Comparison of ENCODE assay signal across 29 cellular contexts in genomic region chr10:11290156-11290890, GRCh38.
DNase-seq lines count a peak whose midpoint lies in the region; ATAC-seq lines count a peak whose summit lies in the region.
"Had no signal": no experiment of that assay in that cellular context is flagged by ENCODE, and none has a peak within 500 bp of the region (broad histone marks: within the 10 kb centered on the region; RNA-seq: fewer than 3 reads in every experiment).

No MANE protein-coding gene starts in this region.

- POLR2A ChIA-PET in CD8-positive, alpha-beta memory T cell (lab: Charles Lee), result interaction anchor here (0.6 kb wide), 1 partner anchor 18 kb away, joined by 3 read pairs; no protein-coding TSS in a partner anchor
- POLR2A ChIA-PET in activated naive CD8-positive, alpha-beta T cell treated with anti-CD3 and anti-CD28 coated beads, Interleukin-2, amount 10 ng/mL, durations not matched to agents 7 days and 5 days (lab: Charles Lee), result no interaction called here
- POLR2A ChIA-PET in naive thymus-derived CD8-positive, alpha-beta T cell (lab: Charles Lee), result no interaction called here

- CTCF ChIA-PET in CD8-positive, alpha-beta memory T cell (lab: Charles Lee), result no interaction called here

- H3K36me3 ChIP-seq in CD4-positive, CD25-positive, alpha-beta regulatory T cell (ENCODE audit: control insufficient read depth, insufficient read depth, low read length), result peaks cover 95% of the 10 kb centered on the region
- peaks cover 75% of the 10 kb centered on the region for H3K36me3 ChIP-seq in CD8-positive, alpha-beta memory T cell (ENCODE audit: insufficient read depth, low read length)
- H3K36me3 ChIP-seq: brain microvascular endothelial cell, MG63, pancreas had no signal

- no peaks in the 10 kb centered on the region for H3K27me3 ChIP-seq in CD4-positive, CD25-positive, alpha-beta regulatory T cell (ENCODE audit: control insufficient read depth, insufficient read depth, low read length)
- H3K27me3 ChIP-seq in CD8-positive, alpha-beta memory T cell (ENCODE audit: insufficient read depth, low read length, poor library complexity, severe bottlenecking), result no peaks in the 10 kb centered on the region
- H3K27me3 ChIP-seq: brain microvascular endothelial cell, esophagus squamous epithelium, hepatocyte, MG63, pancreas, right atrium auricular region, spleen had no signal

- no peak overlapping the region for H3K4me3 ChIP-seq in CD4-positive, CD25-positive, alpha-beta regulatory T cell (ENCODE audit: low read depth, low read length)
- no peak overlapping the region for H3K4me3 ChIP-seq in CD8-positive, alpha-beta memory T cell (ENCODE audit: low read length)
- H3K4me3 ChIP-seq: esophagus squamous epithelium, hepatocyte, MG63, pancreas, right atrium auricular region, spleen had no signal

- DNase-seq in CD4-positive, CD25-positive, alpha-beta regulatory T cell, result no peak
- no peak for DNase-seq in CD8-positive, alpha-beta memory T cell
- no peak for DNase-seq in activated naive CD8-positive, alpha-beta T cell treated with anti-CD3 and anti-CD28 coated beads, Interleukin-2, amount 10 ng/mL, durations not matched to agents 7 days and 5 days
- DNase-seq in naive thymus-derived CD8-positive, alpha-beta T cell, result no peak
- no peak for DNase-seq in middle frontal gyrus (ENCODE audit: extremely low spot score, low spot score)
- DNase-seq in T1000 (lab: John Stamatoyannopoulos, UW), result no peak
- DNase-seq: activated CD4-positive, alpha-beta T cell treated with anti-CD3 and anti-CD28 coated beads, Interleukin-2, amount 50 U/mL, for 1 hour; activated T-cell treated with anti-CD3 and anti-CD28 coated beads, Interleukin-2, amount 50 U/mL, for 48 hours; brain microvascular endothelial cell; DMS 273 treated with DMSO at 0.1 percent for 48 hours; effector CD8-positive, alpha-beta T cell; esophagus squamous epithelium; H7; KBM-7; mesendoderm; MG63; NCI-H1417 treated with DMSO at 0.1 percent for 48 hours; NCI-H2107; NCI-H446 treated with DMSO at 0.1 percent for 48 hours; pancreas; SK-N-SH; spleen; stimulated activated CD4-positive, alpha-beta T cell treated with anti-CD3 and anti-CD28 coated beads, Interleukin-2, amount 100 ng/mL, for 48 hours had no signal

- H3K9me3 Mint-ChIP-seq in CD4-positive, CD25-positive, alpha-beta regulatory T cell, result no peaks in the 10 kb centered on the region
- no peaks in the 10 kb centered on the region for H3K9me3 Mint-ChIP-seq in CD8-positive, alpha-beta memory T cell
- no peaks in the 10 kb centered on the region for H3K9me3 Mint-ChIP-seq in activated naive CD8-positive, alpha-beta T cell treated with anti-CD3 and anti-CD28 coated beads, Interleukin-2, amount 10 ng/mL, durations not matched to agents 7 days and 5 days
- no peaks in the 10 kb centered on the region for H3K9me3 Mint-ChIP-seq in naive thymus-derived CD8-positive, alpha-beta T cell
- H3K9me3 Mint-ChIP-seq: stimulated activated memory B cell treated with anti-CD40 and anti-IgM and Interleukin-4, amounts not matched to agents 10 μg/mL and 1 μg/mL and 100 μg/mL, for 72 hours; T-helper 2 cell treated with Interferon-gamma antibody and Interleukin-4, amounts not matched to agents 5 μg/mL and 100 μg/mL, for 36 hours had no signal

- H3K27me3 Mint-ChIP-seq in CD4-positive, CD25-positive, alpha-beta regulatory T cell, result no peaks in the 10 kb centered on the region
- H3K27me3 Mint-ChIP-seq in CD8-positive, alpha-beta memory T cell, result no peaks in the 10 kb centered on the region
- H3K27me3 Mint-ChIP-seq in activated naive CD8-positive, alpha-beta T cell treated with anti-CD3 and anti-CD28 coated beads, Interleukin-2, amount 10 ng/mL, durations not matched to agents 7 days and 5 days, result no peaks in the 10 kb centered on the region
- no peaks in the 10 kb centered on the region for H3K27me3 Mint-ChIP-seq in naive thymus-derived CD8-positive, alpha-beta T cell
- H3K27me3 Mint-ChIP-seq: stimulated activated memory B cell treated with anti-CD40 and anti-IgM and Interleukin-4, amounts not matched to agents 10 μg/mL and 1 μg/mL and 100 μg/mL, for 72 hours had no signal

- H3K4me1 ChIP-seq in CD4-positive, CD25-positive, alpha-beta regulatory T cell (ENCODE audit: control insufficient read depth, insufficient read depth, low read length, poor library complexity, severe bottlenecking), result no peaks in the 10 kb centered on the region
- no peaks in the 10 kb centered on the region for H3K4me1 ChIP-seq in CD8-positive, alpha-beta memory T cell (ENCODE audit: insufficient read depth, low read length)
- H3K4me1 ChIP-seq: pancreas, right atrium auricular region had no signal

- peaks cover 68% of the 10 kb centered on the region for H3K36me3 Mint-ChIP-seq in CD4-positive, CD25-positive, alpha-beta regulatory T cell
- peaks cover 8 to 92% (median 27%) of the 10 kb centered on the region in 3 donors for H3K36me3 Mint-ChIP-seq in CD8-positive, alpha-beta memory T cell
- H3K36me3 Mint-ChIP-seq in activated naive CD8-positive, alpha-beta T cell treated with anti-CD3 and anti-CD28 coated beads, Interleukin-2, amount 10 ng/mL, durations not matched to agents 7 days and 5 days, result peaks cover 40% of the 10 kb centered on the region
- H3K36me3 Mint-ChIP-seq in naive thymus-derived CD8-positive, alpha-beta T cell, result peaks cover 5 to 86% (median 26%) of the 10 kb centered on the region in 3 donors

- H3K27ac ChIP-seq in CD4-positive, CD25-positive, alpha-beta regulatory T cell (ENCODE audit: insufficient read depth, low read length, poor library complexity, severe bottlenecking), result no peak overlapping the region
- H3K27ac ChIP-seq in CD8-positive, alpha-beta memory T cell (ENCODE audit: low read depth, low read length), result no peak overlapping the region
- H3K27ac ChIP-seq: brain microvascular endothelial cell, esophagus squamous epithelium, hepatocyte, pancreas, right atrium auricular region, spleen, VCaP had no signal

- ATAC-seq in CD4-positive, CD25-positive, alpha-beta regulatory T cell (ENCODE audit: low read depth in 2 of 2), result no peak
- no peak for ATAC-seq in activated naive CD8-positive, alpha-beta T cell treated with anti-CD3 and anti-CD28 coated beads, Interleukin-2, amount 10 ng/mL, durations not matched to agents 7 days and 5 days (ENCODE audit: low read depth)
- no peak for ATAC-seq in naive thymus-derived CD8-positive, alpha-beta T cell
- no peak for ATAC-seq in GM21717 (IDR thresholded peaks at IDR 0.05; ENCODE audit: unreplicated experiment)
- ATAC-seq: pancreas; stimulated activated memory B cell treated with anti-CD40 and anti-IgM and Interleukin-4, amounts not matched to agents 10 μg/mL and 1 μg/mL and 100 μg/mL, for 72 hours had no signal

- peaks cover 10 to 51% (median 30%) of the 10 kb centered on the region in 4 donors for H3K4me1 Mint-ChIP-seq in CD4-positive, CD25-positive, alpha-beta regulatory T cell
- H3K4me1 Mint-ChIP-seq in CD8-positive, alpha-beta memory T cell, result peaks cover 43 to 51% (median 47%) of the 10 kb centered on the region in 3 donors
- peaks cover 7% of the 10 kb centered on the region for H3K4me1 Mint-ChIP-seq in activated naive CD8-positive, alpha-beta T cell treated with anti-CD3 and anti-CD28 coated beads, Interleukin-2, amount 10 ng/mL, durations not matched to agents 7 days and 5 days
- H3K4me1 Mint-ChIP-seq in naive thymus-derived CD8-positive, alpha-beta T cell, result peaks cover 12 to 59% (median 28%) of the 10 kb centered on the region in 4 donors

- H3K4me3 Mint-ChIP-seq in CD4-positive, CD25-positive, alpha-beta regulatory T cell, result no peak overlapping the region
- peak overlapping the region in 1 of 7 donors; percentile 33 for H3K4me3 Mint-ChIP-seq in CD8-positive, alpha-beta memory T cell
- no peak overlapping the region for H3K4me3 Mint-ChIP-seq in activated naive CD8-positive, alpha-beta T cell treated with anti-CD3 and anti-CD28 coated beads, Interleukin-2, amount 10 ng/mL, durations not matched to agents 7 days and 5 days
- H3K4me3 Mint-ChIP-seq in naive thymus-derived CD8-positive, alpha-beta T cell, result peak overlapping the region in 1 of 10 donors; percentile 28
- H3K4me3 Mint-ChIP-seq: stimulated activated memory B cell treated with anti-CD40 and anti-IgM and Interleukin-4, amounts not matched to agents 10 μg/mL and 1 μg/mL and 100 μg/mL, for 72 hours; T-helper 2 cell treated with Interferon-gamma antibody and Interleukin-4, amounts not matched to agents 5 μg/mL and 100 μg/mL, for 36 hours had no signal

- peak overlapping the region in 2 of 3 donors; percentile 79 to 83 for H3K27ac Mint-ChIP-seq in CD4-positive, CD25-positive, alpha-beta regulatory T cell
- peak overlapping the region in 6 of 8 donors; percentile 29 to 95 (median 74) for H3K27ac Mint-ChIP-seq in CD8-positive, alpha-beta memory T cell
- H3K27ac Mint-ChIP-seq in activated naive CD8-positive, alpha-beta T cell treated with anti-CD3 and anti-CD28 coated beads, Interleukin-2, amount 10 ng/mL, durations not matched to agents 7 days and 5 days, result peak overlapping the region; percentile 72
- peak overlapping the region in 8 of 10 donors; percentile 25 to 87 (median 62) for H3K27ac Mint-ChIP-seq in naive thymus-derived CD8-positive, alpha-beta T cell
- H3K27ac Mint-ChIP-seq: stimulated activated memory B cell treated with anti-CD40 and anti-IgM and Interleukin-4, amounts not matched to agents 10 μg/mL and 1 μg/mL and 100 μg/mL, for 72 hours; T-helper 2 cell treated with Interferon-gamma antibody and Interleukin-4, amounts not matched to agents 5 μg/mL and 100 μg/mL, for 36 hours had no signal

- no peaks in the 10 kb centered on the region for H3K9me3 ChIP-seq in CD4-positive, CD25-positive, alpha-beta regulatory T cell (ENCODE audit: control insufficient read depth in 2 of 2, low read length in 2 of 2)
- H3K9me3 ChIP-seq in CD8-positive, alpha-beta memory T cell (ENCODE audit: low read length), result no peaks in the 10 kb centered on the region
- H3K9me3 ChIP-seq: esophagus squamous epithelium, MG63, pancreas, right atrium auricular region, SK-N-SH, spleen had no signal
